ENCODE assay signal across 8 cellular contexts in genomic region chr6:33018904-33019303, GRCh38. TPM values are rescaled to one million over a fixed set of nuclear protein-coding genes. Genes with fewer than 3 reads are reported as not detected.
DNase-seq lines count a peak whose midpoint lies in the region; ATAC-seq and TF ChIP-seq lines count a peak whose summit lies in the region.

No MANE protein-coding gene starts in this region.

- H3K4me3 ChIP-seq in sigmoid colon, result peak overlapping the region; percentile 13 to 35 (median 18)

- no peak for TF ChIP-seq EP300 in sigmoid colon (IDR thresholded peaks at IDR 0.05)

- no peaks in the 10 kb centered on the region for H3K36me3 ChIP-seq in sigmoid colon

- TF ChIP-seq CTCF in activated CD8-positive, alpha-beta T cell treated with anti-CD3 and anti-CD28 coated beads for 36 hours (IDR thresholded peaks at IDR 0.05), result no peak
- TF ChIP-seq CTCF in sigmoid colon (IDR thresholded peaks at IDR 0.05), result no peak

- no peak for TF ChIP-seq POLR2A in sigmoid colon (IDR thresholded peaks at IDR 0.05)

- no peaks in the 10 kb centered on the region for H3K36me3 Mint-ChIP-seq in activated CD8-positive, alpha-beta memory T cell treated with anti-CD3 and anti-CD28 coated beads, Interleukin-2, amount 10 ng/mL, durations not matched to agents 7 days and 5 days
- no peaks in the 10 kb centered on the region for H3K36me3 Mint-ChIP-seq in activated CD8-positive, alpha-beta T cell treated with anti-CD3 and anti-CD28 coated beads for 36 hours (ENCODE audit: low read depth)

- H3K4me1 ChIP-seq in sigmoid colon, result peaks cover 0 to 19% (median 14%) of the 10 kb centered on the region in 4 donors

- H3K27me3 Mint-ChIP-seq in activated CD8-positive, alpha-beta memory T cell treated with anti-CD3 and anti-CD28 coated beads, Interleukin-2, amount 10 ng/mL, durations not matched to agents 7 days and 5 days, result peaks cover 12% of the 10 kb centered on the region
- no peaks in the 10 kb centered on the region for H3K27me3 Mint-ChIP-seq in activated CD8-positive, alpha-beta T cell treated with anti-CD3 and anti-CD28 coated beads for 36 hours

- CTCF ChIA-PET in activated CD8-positive, alpha-beta memory T cell treated with anti-CD3 and anti-CD28 coated beads, Interleukin-2, amount 10 ng/mL, durations not matched to agents 7 days and 5 days (lab: Charles Lee), result interaction anchor here (0.7 to 3.0 kb wide), 7 partner anchors 9 to 230 kb away, joined by 3 to 9 read pairs (median 4); no protein-coding TSS in a partner anchor
- CTCF ChIA-PET in activated CD8-positive, alpha-beta T cell treated with anti-CD3 and anti-CD28 coated beads for 36 hours (lab: Charles Lee), result interaction anchor here (0.8 to 2.3 kb wide), 16 partner anchors 8 to 230 kb away, joined by 3 to 9 read pairs (median 4); partner anchors contain the start of gene HLA-DPB1

- H3K9me3 Mint-ChIP-seq in activated CD8-positive, alpha-beta memory T cell treated with anti-CD3 and anti-CD28 coated beads, Interleukin-2, amount 10 ng/mL, durations not matched to agents 7 days and 5 days (ENCODE audit: low read depth), result no peaks in the 10 kb centered on the region
- H3K9me3 Mint-ChIP-seq in activated CD8-positive, alpha-beta T cell treated with anti-CD3 and anti-CD28 coated beads for 36 hours, result no peaks in the 10 kb centered on the region

- peak overlapping the region; percentile 53 for H3K4me3 Mint-ChIP-seq in activated CD8-positive, alpha-beta memory T cell treated with anti-CD3 and anti-CD28 coated beads, Interleukin-2, amount 10 ng/mL, durations not matched to agents 7 days and 5 days
- H3K4me3 Mint-ChIP-seq in activated CD8-positive, alpha-beta T cell treated with anti-CD3 and anti-CD28 coated beads for 36 hours, result peak overlapping the region; percentile 66

- POLR2A ChIA-PET in activated CD8-positive, alpha-beta T cell treated with anti-CD3 and anti-CD28 coated beads for 36 hours (lab: Charles Lee), result interaction anchor here (0.6 to 0.9 kb wide), 2 partner anchors 54 to 65 kb away, joined by 3 to 4 read pairs; no protein-coding TSS in a partner anchor

- peak overlapping the region; percentile 64 for H3K27ac Mint-ChIP-seq in activated CD8-positive, alpha-beta memory T cell treated with anti-CD3 and anti-CD28 coated beads, Interleukin-2, amount 10 ng/mL, durations not matched to agents 7 days and 5 days
- peak overlapping the region; percentile 72 for H3K27ac Mint-ChIP-seq in activated CD8-positive, alpha-beta T cell treated with anti-CD3 and anti-CD28 coated beads for 36 hours

- WGBS in sigmoid colon, 2 donors, result 2 to 3% methylated on average over 6 of the region's 6 CpGs

- H3K27ac ChIP-seq in sigmoid colon, result peak overlapping the region; percentile 69 to 78 (median 73)

- H3K27me3 ChIP-seq in sigmoid colon, result peaks cover 0 to 7% (median 4%) of the 10 kb centered on the region in 3 donors

- peak; percentile 70 for ATAC-seq in activated CD8-positive, alpha-beta memory T cell treated with anti-CD3 and anti-CD28 coated beads, Interleukin-2, amount 10 ng/mL, durations not matched to agents 7 days and 5 days
- ATAC-seq in HG03571 (IDR thresholded peaks at IDR 0.05; ENCODE audit: unreplicated experiment) (peak; percentile 45), GM21447 (IDR thresholded peaks at IDR 0.05; ENCODE audit: unreplicated experiment) (no peak)
- peak; percentile 79 for ATAC-seq in activated CD8-positive, alpha-beta T cell treated with anti-CD3 and anti-CD28 coated beads for 36 hours

- H3K9me3 ChIP-seq in sigmoid colon, result no peaks in the 10 kb centered on the region

- peaks cover 29% of the 10 kb centered on the region for H3K4me1 Mint-ChIP-seq in activated CD8-positive, alpha-beta memory T cell treated with anti-CD3 and anti-CD28 coated beads, Interleukin-2, amount 10 ng/mL, durations not matched to agents 7 days and 5 days
- H3K4me1 Mint-ChIP-seq in activated CD8-positive, alpha-beta T cell treated with anti-CD3 and anti-CD28 coated beads for 36 hours (ENCODE audit: low read depth), result peaks cover 21% of the 10 kb centered on the region

- intact Hi-C loops in activated CD8-positive, alpha-beta T cell treated with anti-CD3 and anti-CD28 coated beads for 36 hours (cut with micrococcal nuclease), result loop anchor here (5.0 kb wide), 1 partner anchor 58 kb away; the partner anchor contains the start of gene HLA-DPB1
- intact Hi-C loops in sigmoid colon (cut with DNase I), result loop anchor here (5.0 kb wide), 1 partner anchor 143 kb away; no protein-coding TSS in a partner anchor

- DNase-seq in activated CD8-positive, alpha-beta memory T cell treated with anti-CD3 and anti-CD28 coated beads, Interleukin-2, amount 10 ng/mL, durations not matched to agents 7 days and 5 days, result peak; percentile 63
- no peak for DNase-seq in activated CD8-positive, alpha-beta memory T cell treated with anti-CD3 and anti-CD28 coated beads for 24 hours
- peak; percentile 64 for DNase-seq in activated CD8-positive, alpha-beta T cell treated with anti-CD3 and anti-CD28 coated beads for 36 hours
- peak; percentile 50 for DNase-seq in glomerular visceral epithelial cell (ENCODE audit: extremely low spot score)
- peak; percentile 87 for DNase-seq in sigmoid colon
- no peak for DNase-seq in NCI-H1436 (lab: John Stamatoyannopoulos, UW)

RNA-seq across cellular contexts. Expression of gene HLA-DOA, which starts 9.5 kb away (rescaled TPM):
- 10 to 100 TPM; 11.8 to 16.7 TPM for total RNA-seq in activated CD8-positive, alpha-beta memory T cell treated with anti-CD3 and anti-CD28 coated beads, Interleukin-2, amount 10 ng/mL, durations not matched to agents 7 days and 5 days
- total RNA-seq in activated CD8-positive, alpha-beta T cell treated with anti-CD3 and anti-CD28 coated beads for 36 hours, result 1 to 10 TPM; 6.4 to 8.1 TPM
- total RNA-seq in sigmoid colon, result 1 to 10 TPM; 1.5 to 3.0 (median 2.3) TPM
- 10 to 100 TPM in 1 of 3 donors, 1 to 10 TPM in 2; 1.8 to 42.0 (median 6.5) TPM for polyA plus RNA-seq in sigmoid colon

RNA-seq across cellular contexts. Expression of gene BRD2, which starts 50.5 kb away (rescaled TPM):
- total RNA-seq in activated CD8-positive, alpha-beta memory T cell treated with anti-CD3 and anti-CD28 coated beads, Interleukin-2, amount 10 ng/mL, durations not matched to agents 7 days and 5 days, result 100 to 1,000 TPM; 309 to 336 TPM
- total RNA-seq in activated CD8-positive, alpha-beta T cell treated with anti-CD3 and anti-CD28 coated beads for 36 hours, result 100 to 1,000 TPM; 219 to 235 TPM
- total RNA-seq in sigmoid colon, result 100 to 1,000 TPM in 1 of 4 donors, 10 to 100 TPM in 3; 82.4 to 116 (median 87.7) TPM
- polyA plus RNA-seq in sigmoid colon, result 100 to 1,000 TPM in 1 of 3 donors, 10 to 100 TPM in 2; 60.6 to 135 (median 69.7) TPM

RNA-seq across cellular contexts. Expression of gene HLA-DPA1, which starts 54.5 kb away (rescaled TPM):
- total RNA-seq in activated CD8-positive, alpha-beta memory T cell treated with anti-CD3 and anti-CD28 coated beads, Interleukin-2, amount 10 ng/mL, durations not matched to agents 7 days and 5 days, result 100 to 1,000 TPM; 276 to 299 TPM
- total RNA-seq in activated CD8-positive, alpha-beta T cell treated with anti-CD3 and anti-CD28 coated beads for 36 hours, result 10 to 100 TPM; 27.6 to 27.9 TPM
- 10 to 100 TPM; 29.9 to 64.3 (median 46.2) TPM for total RNA-seq in sigmoid colon
- polyA plus RNA-seq in sigmoid colon, result 100 to 1,000 TPM in 2 of 3 donors, 10 to 100 TPM in 1; 49.2 to 210 (median 197) TPM

RNA-seq across cellular contexts. Expression of gene HLA-DPB1, which starts 56.9 kb away (rescaled TPM):
- 100 to 1,000 TPM; 113 to 150 TPM for total RNA-seq in activated CD8-positive, alpha-beta memory T cell treated with anti-CD3 and anti-CD28 coated beads, Interleukin-2, amount 10 ng/mL, durations not matched to agents 7 days and 5 days
- 10 to 100 TPM; 12.3 to 14.8 TPM for total RNA-seq in activated CD8-positive, alpha-beta T cell treated with anti-CD3 and anti-CD28 coated beads for 36 hours
- total RNA-seq in sigmoid colon, result 10 to 100 TPM; 39.2 to 62.4 (median 42.0) TPM
- polyA plus RNA-seq in sigmoid colon, result 100 to 1,000 TPM in 2 of 3 donors, 10 to 100 TPM in 1; 90.7 to 359 (median 180) TPM

Comparison
In these comparisons a context has a peak if more than half of its experiments do, and no peak if none do; other contexts are left out.
1. DNase-seq: peak in activated CD8-positive, alpha-beta memory T cell treated with anti-CD3 and anti-CD28 coated beads, Interleukin-2, amount 10 ng/mL, durations not matched to agents 7 days and 5 days (single experiment), activated CD8-positive, alpha-beta T cell treated with anti-CD3 and anti-CD28 coated beads for 36 hours (single experiment), glomerular visceral epithelial cell (single experiment) and sigmoid colon (single experiment); none in activated CD8-positive, alpha-beta memory T cell treated with anti-CD3 and anti-CD28 coated beads for 24 hours (single experiment) and NCI-H1436 (single experiment).
2. RNA of gene HLA-DPA1, which starts 54.5 kb away (total RNA-seq): 276 to 299 TPM in activated CD8-positive, alpha-beta memory T cell treated with anti-CD3 and anti-CD28 coated beads, Interleukin-2, amount 10 ng/mL, durations not matched to agents 7 days and 5 days; 29.9 to 64.3 TPM in sigmoid colon and 27.6 to 27.9 TPM in activated CD8-positive, alpha-beta T cell treated with anti-CD3 and anti-CD28 coated beads for 36 hours; every median in the first group is over 4 times any median in the second.